21 cellular contexts compared by ENCODE assay signal in genomic region chr3:43922374-43922773, GRCh38.
"Had no signal": no experiment of that assay in that cellular context is flagged by ENCODE, and none has a peak within 500 bp of the region (broad histone marks: within the 10 kb centered on the region; RNA-seq: fewer than 3 reads in every experiment).

No MANE protein-coding gene starts in this region.

- DNase-seq: IMR-90, Kasumi-1, KG1, MM.1S, NCI-H1436, NCI-H187, NCI-H2029, NCI-H2171, NCI-H226, NCI-H446, NCI-H510A, NCI-H524 treated with DMSO at 0.1 percent for 48 hours, NCI-H69, NCI-H774, OCI-M1, PC-9, Peyer's patch, Right ventricle myocardium superior, SIG-M5 had no signal

- H3K4me1 ChIP-seq: Peyer's patch, SJSA1 had no signal

- H3K27me3 ChIP-seq: Peyer's patch, SJSA1 had no signal

- H3K4me3 ChIP-seq: PC-9, Peyer's patch, SJSA1, SK-N-MC had no signal

- H3K36me3 ChIP-seq: Peyer's patch, SJSA1 had no signal

- H3K27ac ChIP-seq: PC-9, Peyer's patch, SJSA1, SK-N-MC had no signal

- H3K9me3 ChIP-seq: Peyer's patch, SJSA1 had no signal
